8 cellular contexts compared by ENCODE assay signal in genomic region chr16:3797904-3798811, GRCh38.
DNase-seq lines count a peak whose midpoint lies in the region; ATAC-seq and TF ChIP-seq lines count a peak whose summit lies in the region.

No MANE protein-coding gene starts in this region.

- TF ChIP-seq CTCF in osteocyte (IDR thresholded peaks at IDR 0.05): no peak

- peak; percentile 45 for ATAC-seq in activated CD8-positive, alpha-beta memory T cell treated with anti-CD3 and anti-CD28 coated beads, Interleukin-2, amount 10 ng/mL, durations not matched to agents 7 days and 5 days
- ATAC-seq in HG02884 (IDR thresholded peaks at IDR 0.05; ENCODE audit: unreplicated experiment): peak; percentile 52
- ATAC-seq in activated T-helper 17 cell treated with anti-CD3 and anti-CD28 coated beads, Interleukin-2, amount 50 U/mL, for 72 hours (replicated peaks): peak; percentile 60
- no peak for ATAC-seq in HG03039 (IDR thresholded peaks at IDR 0.05; ENCODE audit: unreplicated experiment)

- H3K4me3 Mint-ChIP-seq in activated CD8-positive, alpha-beta memory T cell treated with anti-CD3 and anti-CD28 coated beads, Interleukin-2, amount 10 ng/mL, durations not matched to agents 7 days and 5 days: peak overlapping the region; percentile 20
- peak overlapping the region; percentile 39 for H3K4me3 Mint-ChIP-seq in activated T-helper 17 cell treated with anti-CD3 and anti-CD28 coated beads, Interleukin-2, amount 50 U/mL, for 72 hours
- no peak overlapping the region for H3K4me3 Mint-ChIP-seq in osteocyte (ENCODE audit: unreplicated experiment)

- peaks cover 30% of the 10 kb centered on the region for H3K4me1 Mint-ChIP-seq in activated CD8-positive, alpha-beta memory T cell treated with anti-CD3 and anti-CD28 coated beads, Interleukin-2, amount 10 ng/mL, durations not matched to agents 7 days and 5 days
- H3K4me1 Mint-ChIP-seq in activated T-helper 17 cell treated with anti-CD3 and anti-CD28 coated beads, Interleukin-2, amount 50 U/mL, for 72 hours: peaks cover 37% of the 10 kb centered on the region
- H3K4me1 Mint-ChIP-seq in osteocyte (ENCODE audit: unreplicated experiment): peaks cover 31% of the 10 kb centered on the region

- H3K27me3 Mint-ChIP-seq in activated CD8-positive, alpha-beta memory T cell treated with anti-CD3 and anti-CD28 coated beads, Interleukin-2, amount 10 ng/mL, durations not matched to agents 7 days and 5 days: no peaks in the 10 kb centered on the region
- no peaks in the 10 kb centered on the region for H3K27me3 Mint-ChIP-seq in activated T-helper 17 cell treated with anti-CD3 and anti-CD28 coated beads, Interleukin-2, amount 50 U/mL, for 72 hours
- no peaks in the 10 kb centered on the region for H3K27me3 Mint-ChIP-seq in osteocyte (ENCODE audit: unreplicated experiment)

- H3K36me3 Mint-ChIP-seq in activated CD8-positive, alpha-beta memory T cell treated with anti-CD3 and anti-CD28 coated beads, Interleukin-2, amount 10 ng/mL, durations not matched to agents 7 days and 5 days: peaks cover 16% of the 10 kb centered on the region
- peaks cover 37% of the 10 kb centered on the region for H3K36me3 Mint-ChIP-seq in activated T-helper 17 cell treated with anti-CD3 and anti-CD28 coated beads, Interleukin-2, amount 50 U/mL, for 72 hours (ENCODE audit: low read depth)
- H3K36me3 Mint-ChIP-seq in osteocyte (ENCODE audit: unreplicated experiment): peaks cover 6% of the 10 kb centered on the region

- no peaks in the 10 kb centered on the region for H3K9me3 Mint-ChIP-seq in activated CD8-positive, alpha-beta memory T cell treated with anti-CD3 and anti-CD28 coated beads, Interleukin-2, amount 10 ng/mL, durations not matched to agents 7 days and 5 days (ENCODE audit: low read depth)
- no peaks in the 10 kb centered on the region for H3K9me3 Mint-ChIP-seq in activated T-helper 17 cell treated with anti-CD3 and anti-CD28 coated beads, Interleukin-2, amount 50 U/mL, for 72 hours
- H3K9me3 Mint-ChIP-seq in osteocyte (ENCODE audit: unreplicated experiment): no peaks in the 10 kb centered on the region

- H3K27ac Mint-ChIP-seq in activated CD8-positive, alpha-beta memory T cell treated with anti-CD3 and anti-CD28 coated beads, Interleukin-2, amount 10 ng/mL, durations not matched to agents 7 days and 5 days: no peak overlapping the region
- H3K27ac Mint-ChIP-seq in activated T-helper 17 cell treated with anti-CD3 and anti-CD28 coated beads, Interleukin-2, amount 50 U/mL, for 72 hours: no peak overlapping the region
- H3K27ac Mint-ChIP-seq in osteocyte (ENCODE audit: unreplicated experiment): no peak overlapping the region

- CTCF ChIA-PET in activated CD8-positive, alpha-beta memory T cell treated with anti-CD3 and anti-CD28 coated beads, Interleukin-2, amount 10 ng/mL, durations not matched to agents 7 days and 5 days (lab: Charles Lee): no interaction called here

- DNase-seq in activated CD8-positive, alpha-beta memory T cell treated with anti-CD3 and anti-CD28 coated beads, Interleukin-2, amount 10 ng/mL, durations not matched to agents 7 days and 5 days: no peak
- DNase-seq in activated CD8-positive, alpha-beta memory T cell treated with anti-CD3 and anti-CD28 coated beads, Interleukin-2, amount 50 U/mL, for 48 hours: no peak
- DNase-seq in osteocyte (ENCODE audit: extremely low spot score, unreplicated experiment) (peak; percentile 27), NCI-H146 treated with DMSO at 0.1 percent for 48 hours (lab: John Stamatoyannopoulos, UW; ENCODE audit: unreplicated experiment) (no peak)
- DNase-seq in stimulated activated CD4-positive, alpha-beta T cell treated with anti-CD3 and anti-CD28 coated beads, Interleukin-4, amount 100 ng/mL, for 24 hours: no peak
